ENCODE assay signal across 10 cellular contexts in genomic region chr11:126392638-126393023, GRCh38. TPM values are rescaled to one million over a fixed set of nuclear protein-coding genes. Genes with fewer than 3 reads are reported as not detected.
A peak's percentile ranks its signal among the peaks of the same experiment; 100 is the strongest.
DNase-seq lines count a peak whose midpoint lies in the region; ATAC-seq and TF ChIP-seq lines count a peak whose summit lies in the region.
"Had no signal": no experiment of that assay in that cellular context is flagged by ENCODE, and none has a peak within 500 bp of the region (broad histone marks: within the 10 kb centered on the region; RNA-seq: fewer than 3 reads in every experiment).

No MANE protein-coding gene starts in this region.

- no peaks in the 10 kb centered on the region for H3K27me3 Mint-ChIP-seq in MCF 10A (ENCODE audit: insufficient read depth, unreplicated experiment)
- no peaks in the 10 kb centered on the region for H3K27me3 Mint-ChIP-seq in brain
- H3K27me3 Mint-ChIP-seq in type B pancreatic cell = no peaks in the 10 kb centered on the region

- POLR2A ChIA-PET in MCF 10A (lab: Yijun Ruan, JAX) = interaction anchor here (1.0 kb wide), 1 partner anchor 9 kb away, joined by 3 read pairs; no protein-coding TSS in a partner anchor

- no peaks in the 10 kb centered on the region for H3K27me3 ChIP-seq in breast epithelium

- H3K4me3 Mint-ChIP-seq in MCF 10A (ENCODE audit: unreplicated experiment) = no peak overlapping the region
- H3K4me3 Mint-ChIP-seq in brain = peak overlapping the region in 1 of 5 experiments; percentile 68
- no peak overlapping the region for H3K4me3 Mint-ChIP-seq in type B pancreatic cell

- H3K4me1 ChIP-seq in breast epithelium = no peaks in the 10 kb centered on the region
- H3K4me1 ChIP-seq: A549 had no signal

- H3K27ac ChIP-seq in breast epithelium = peak overlapping the region in 1 of 2 donors; percentile 28
- H3K27ac ChIP-seq: A549 had no signal

- intact Hi-C loops in MCF 10A (cut with micrococcal nuclease) (no loop called here), breast epithelium (cut with DNase I; ENCODE audit: low total_unique reads) (no loop called here)

- H3K36me3 ChIP-seq in breast epithelium = no peaks in the 10 kb centered on the region

- no peak overlapping the region for H3K4me3 ChIP-seq in breast epithelium
- H3K4me3 ChIP-seq: A549 had no signal

- no TSS peak for BruUV-seq in MCF 10A (replicated peaks; lab: Mats Ljungman, UMichigan)

- no peak for TF ChIP-seq CTCF in MCF 10A (IDR thresholded peaks at IDR 0.05; ENCODE audit: unreplicated experiment)
- TF ChIP-seq CTCF in breast epithelium (IDR thresholded peaks at IDR 0.05) = no peak
- TF ChIP-seq CTCF in brain (conservative IDR thresholded peaks at IDR 0.05) = no peak
- no peak for TF ChIP-seq CTCF in type B pancreatic cell (conservative IDR thresholded peaks at IDR 0.05)

- ATAC-seq in GM21526 (IDR thresholded peaks at IDR 0.05; ENCODE audit: low FRiP score, unreplicated experiment) = no peak

- H3K27ac Mint-ChIP-seq in MCF 10A (ENCODE audit: low read depth, unreplicated experiment) (peak overlapping the region; percentile 83), brain (peak overlapping the region; percentile 57 to 98 (median 70)), type B pancreatic cell (peak overlapping the region; percentile 11)

- CTCF ChIA-PET in MCF 10A (lab: Yijun Ruan, JAX) = interaction anchor here (0.6 to 1.4 kb wide), 4 partner anchors 50 to 1560 kb away, joined by 3 to 4 read pairs (median 3); no protein-coding TSS in a partner anchor

- H3K9me3 Mint-ChIP-seq in MCF 10A (ENCODE audit: unreplicated experiment) = no peaks in the 10 kb centered on the region
- H3K9me3 Mint-ChIP-seq in brain = no peaks in the 10 kb centered on the region
- peaks cover 4% of the 10 kb centered on the region for H3K9me3 Mint-ChIP-seq in type B pancreatic cell

- no peak for TF ChIP-seq POLR2A in breast epithelium (IDR thresholded peaks at IDR 0.05)

- H3K4me1 Mint-ChIP-seq in MCF 10A (ENCODE audit: insufficient read depth, unreplicated experiment) = peaks cover 27% of the 10 kb centered on the region
- H3K4me1 Mint-ChIP-seq in brain = peaks cover 55% of the 10 kb centered on the region
- peaks cover 25% of the 10 kb centered on the region for H3K4me1 Mint-ChIP-seq in type B pancreatic cell (ENCODE audit: unreplicated experiment)

- DNase-seq in MCF 10A (ENCODE audit: unreplicated experiment) (no peak), breast epithelium (ENCODE audit: low spot score in 2 of 2) (no peak), KG1 (lab: John Stamatoyannopoulos, UW) (peak; percentile 93), type B pancreatic cell (ENCODE audit: extremely low spot score, unreplicated experiment) (no peak), ureter (ENCODE audit: low spot score) (no peak), NCI-H1092 treated with DMSO at 0.1 percent for 48 hours (lab: John Stamatoyannopoulos, UW) (no peak)
- DNase-seq: activated CD4-positive, alpha-beta T cell treated with anti-CD3 and anti-CD28 coated beads for 48 hours had no signal

- H3K9me3 ChIP-seq in breast epithelium = no peaks in the 10 kb centered on the region
- H3K9me3 ChIP-seq: A549 had no signal

- H3K36me3 Mint-ChIP-seq in MCF 10A (ENCODE audit: insufficient read depth, unreplicated experiment) = no peaks in the 10 kb centered on the region
- H3K36me3 Mint-ChIP-seq in brain = no peaks in the 10 kb centered on the region
- peaks cover 7% of the 10 kb centered on the region for H3K36me3 Mint-ChIP-seq in type B pancreatic cell

RNA-seq across cellular contexts. Expression of gene ST3GAL4, which starts 37.1 kb away (rescaled TPM):
- total RNA-seq in MCF 10A (2022) (12.3 and 15.3 TPM in 2 replicates), breast epithelium (10 to 100 TPM; 17.6 to 36.2 (median 32.8) TPM), type B pancreatic cell (ENCODE audit: low replicate concordance) (18.6 and 19.1 TPM in 2 replicates), ureter (46.4 TPM)
- 43.9 TPM for polyA plus RNA-seq in brain (ENCODE audit: insufficient read depth, low read depth, low replicate concordance)

Comparison
In these comparisons a context has a peak if more than half of its experiments do, and no peak if none do; other contexts are left out.
1. H3K27ac Mint-ChIP-seq: peak in every context shown above with its lines; median percentile 83 in MCF 10A; 70 in brain; 11 in type B pancreatic cell.